In the genomic region with DNA sequence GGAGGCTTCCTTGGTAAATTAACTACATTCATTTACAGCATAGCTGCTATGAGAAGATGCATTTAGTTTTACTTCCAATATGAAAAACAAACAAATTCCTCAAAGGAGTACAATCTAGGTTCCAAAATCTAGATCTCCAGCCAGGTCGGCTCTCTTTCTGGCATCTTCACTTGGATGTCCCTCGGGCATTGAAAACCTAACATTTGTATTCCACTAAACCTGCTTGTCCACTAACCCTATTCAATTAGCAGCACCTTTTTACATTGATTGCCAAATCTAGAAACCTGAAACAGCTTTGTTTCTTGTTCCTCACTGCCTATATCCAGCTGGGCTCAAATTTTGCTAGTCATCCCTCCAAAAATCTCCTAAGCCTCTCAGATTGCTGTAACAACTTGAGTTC, we compare ENCODE assay signal across 27 cellular contexts.
"Had no signal": no experiment of that assay in that cellular context is flagged by ENCODE, and none has a peak within 500 bp of the region (broad histone marks: within the 10 kb centered on the region; RNA-seq: fewer than 3 reads in every experiment).

No MANE protein-coding gene starts in this region.

- H3K4me3 ChIP-seq: adrenal gland, body of pancreas, coronary artery, dorsolateral prefrontal cortex, heart right ventricle, right atrium auricular region, suprapubic skin, tibial nerve had no signal

- DNase-seq: activated CD4-positive, alpha-beta T cell treated with anti-CD3 and anti-CD28 coated beads for 48 hours; activated CD4-positive, alpha-beta T cell treated with anti-CD3 and anti-CD28 coated beads, Interleukin-2, amount 50 U/mL, for 48 hours; activated CD8-positive, alpha-beta memory T cell treated with anti-CD3 and anti-CD28 coated beads, Interleukin-2, amount 50 U/mL, for 4 hours; activated effector memory CD4-positive, alpha-beta T cell treated with anti-CD3 and anti-CD28 coated beads, Interleukin-2, amount 50 U/mL, for 16 hours; activated naive CD4-positive, alpha-beta T cell treated with anti-CD3 and anti-CD28 coated beads for 36 hours; activated naive CD8-positive, alpha-beta T cell treated with anti-CD3 and anti-CD28 coated beads for 36 hours; activated T-cell treated with anti-CD3 and anti-CD28 coated beads, Interleukin-2, amount 50 U/mL, for 1 hour; adrenal gland; aorta; body of pancreas; dorsolateral prefrontal cortex; effector memory CD4-positive, alpha-beta T cell; foreskin keratinocyte; heart right ventricle; naive B cell; nephron progenitor cell; nucleus accumbens; stimulated activated CD4-positive, alpha-beta T cell treated with anti-CD3 and anti-CD28 coated beads, Interleukin-15, amount 100 ng/mL, for 24 hours; stimulated activated CD4-positive, alpha-beta T cell treated with anti-CD3 and anti-CD28 coated beads, Interleukin-2, amount 100 ng/mL, for 24 hours; stimulated activated naive B cell treated with anti-CD40 and anti-IgM and Interleukin-4, amounts not matched to agents 10 μg/mL and 1 μg/mL and 100 μg/mL, for 72 hours; WERI-Rb-1 had no signal

- ATAC-seq: activated CD4-positive, CD25-positive, alpha-beta regulatory T cell treated with anti-CD3 and anti-CD28 coated beads, Interleukin-2, amount 50 U/mL, for 24 hours; body of pancreas; esophagus mucosa; foreskin keratinocyte; heart right ventricle; stimulated activated naive B cell treated with anti-CD40 and anti-IgM and Interleukin-4, amounts not matched to agents 10 μg/mL and 1 μg/mL and 100 μg/mL, for 72 hours had no signal
